ENCODE assay signal across 22 cellular contexts in genomic region chr10:62261666-62262065, GRCh38.
"Had no signal": no experiment of that assay in that cellular context is flagged by ENCODE, and none has a peak within 500 bp of the region (broad histone marks: within the 10 kb centered on the region; RNA-seq: fewer than 3 reads in every experiment).

No MANE protein-coding gene starts in this region.

- H3K27ac ChIP-seq: adrenal gland, neural progenitor cell, psoas muscle, stomach, vagina had no signal

- H3K4me2 ChIP-seq: neural progenitor cell had no signal

- H3K36me3 ChIP-seq: adrenal gland, stomach, vagina had no signal

- H3K4me1 ChIP-seq: adrenal gland, psoas muscle, stomach, vagina had no signal

- H3K9ac ChIP-seq: neural progenitor cell had no signal

- H2AFZ ChIP-seq: neural progenitor cell had no signal

- ATAC-seq: activated CD4-positive, CD25-positive, alpha-beta regulatory T cell treated with anti-CD3 and anti-CD28 coated beads, Interleukin-2, amount 50 U/mL, for 24 hours; activated CD8-positive, alpha-beta T cell treated with anti-CD3 and anti-CD28 coated beads, Interleukin-2, amount 10 ng/mL, durations not matched to agents 7 days and 5 days; esophagus mucosa; left cardiac atrium; naive thymus-derived CD4-positive, alpha-beta T cell; psoas muscle; right cardiac atrium; stimulated activated effector memory CD8-positive, alpha-beta T cell treated with anti-CD3 and anti-CD28 coated beads, Interleukin-12 subunit alpha, Interleukin-12 subunit beta, amount 100 ng/mL, for 72 hours had no signal

- H3K9me3 ChIP-seq: adrenal gland, psoas muscle, stomach, vagina had no signal

- H3K4me3 ChIP-seq: adrenal gland, neural progenitor cell, psoas muscle, stomach, vagina had no signal

- H3K27me3 ChIP-seq: neural progenitor cell, stomach, vagina had no signal

- DNase-seq: activated CD4-positive, alpha-beta T cell treated with anti-CD3 and anti-CD28 coated beads, Interleukin-2, amount 10 ng/mL, durations not matched to agents 7 days and 5 days; activated CD8-positive, alpha-beta T cell treated with anti-CD3 and anti-CD28 coated beads, Interleukin-2, amount 10 ng/mL, durations not matched to agents 7 days and 5 days; activated effector memory CD4-positive, alpha-beta T cell treated with Interleukin-2 at 50 U/mL for 16 hours; activated naive CD4-positive, alpha-beta T cell treated with anti-CD3 and anti-CD28 coated beads, Interleukin-2, amount 50 U/mL, for 16 hours; activated T-cell treated with anti-CD3 and anti-CD28 coated beads, Interleukin-2, amount 50 U/mL, for 48 hours; adrenal gland; effector CD8-positive, alpha-beta T cell; glutamatergic neuron; hippocampal formation; left cardiac atrium; mesendoderm; naive thymus-derived CD4-positive, alpha-beta T cell; psoas muscle; right cardiac atrium; stimulated activated CD4-positive, alpha-beta T cell treated with anti-CD3 and anti-CD28 coated beads, Interleukin-4, amount 100 ng/mL, for 24 hours; stomach; trophoblast cell had no signal
